8 cellular contexts compared by ENCODE assay signal in the genomic region with DNA sequence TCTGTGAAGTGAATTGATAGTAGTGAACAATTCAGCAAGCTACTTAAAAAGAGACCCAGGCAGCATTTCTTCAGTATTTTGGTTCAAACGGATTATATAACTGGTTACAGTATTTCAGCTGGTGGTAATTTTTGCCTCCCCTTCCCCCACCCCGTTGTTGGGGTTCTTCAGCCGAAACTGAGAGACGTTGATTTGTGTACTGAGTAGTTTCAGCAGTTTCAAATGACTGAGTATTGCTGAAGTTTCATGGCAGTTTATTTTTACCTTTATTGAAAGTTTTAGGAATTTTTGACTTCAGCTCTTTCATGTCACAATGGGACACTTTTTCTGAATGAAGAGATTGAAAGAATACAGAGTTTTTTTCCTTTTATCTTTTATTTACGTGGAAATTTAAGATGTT. TPM values are rescaled to one million over a fixed set of nuclear protein-coding genes. Genes with fewer than 3 reads are reported as not detected.
DNase-seq lines count a peak whose midpoint lies in the region; ATAC-seq, FAIRE-seq and TF ChIP-seq lines count a peak whose summit lies in the region.

No MANE protein-coding gene starts in this region.

- H3K9ac ChIP-seq in neural cell (ENCODE audit: low read length): peak overlapping the region; percentile 99

- peak overlapping the region; percentile 87 for H3K4me3 ChIP-seq in neural cell (ENCODE audit: low read length)
- peak overlapping the region; percentile 60 to 82 for H3K4me3 ChIP-seq in aorta (ENCODE audit: low read length in 2 of 2)

- no peaks in the 10 kb centered on the region for H3K9me3 Mint-ChIP-seq in T-helper 2 cell treated with Interferon-gamma antibody and Interleukin-4, amounts not matched to agents 5 μg/mL and 100 μg/mL, for 36 hours
- no peaks in the 10 kb centered on the region for H3K9me3 Mint-ChIP-seq in effector memory CD8-positive, alpha-beta T cell

- FAIRE-seq in frontal cortex (lab: Jason Lieb, UNC): no peak

- H3K79me2 ChIP-seq in neural cell (replicated peaks; ENCODE audit: insufficient read depth, low read length): peaks cover 63% of the 10 kb centered on the region

- peak overlapping the region; percentile 71 for H3K4me2 ChIP-seq in neural cell (ENCODE audit: low read length)

- DNase-seq in activated T-cell treated with anti-CD3 and anti-CD28 coated beads for 24 hours (ENCODE audit: low read depth) (peak; percentile 41), aorta (no peak), frontal cortex (ENCODE audit: low spot score in 2 of 2) (no peak)
- DNase-seq in activated T-cell treated with anti-CD3 and anti-CD28 coated beads, Interleukin-2, amount 50 U/mL, for 1 hour: no peak
- peak; percentile 56 for DNase-seq in T-helper 2 cell treated with Interferon-gamma antibody and Interleukin-4, amounts not matched to agents 5 μg/mL and 100 μg/mL, for 36 hours (ENCODE audit: low spot score)
- DNase-seq in effector memory CD8-positive, alpha-beta T cell: peak in 2 of 3 experiments; percentile 23 to 29

- H3K27me3 ChIP-seq in neural cell (ENCODE audit: insufficient read depth, low read depth, low read length): no peaks in the 10 kb centered on the region
- H3K27me3 ChIP-seq in aorta (ENCODE audit: control insufficient read depth in 1 of 2, insufficient read depth in 2 of 2, low read length in 1 of 2): no peaks in the 10 kb centered on the region

- peaks cover 45% of the 10 kb centered on the region for H3K4me1 Mint-ChIP-seq in T-helper 2 cell treated with Interferon-gamma antibody and Interleukin-4, amounts not matched to agents 5 μg/mL and 100 μg/mL, for 36 hours (ENCODE audit: low read depth)
- H3K4me1 Mint-ChIP-seq in effector memory CD8-positive, alpha-beta T cell (ENCODE audit: low read depth in 2 of 2): peaks cover 46 to 56% of the 10 kb centered on the region in 2 donors

- peak overlapping the region; percentile 98 for H3K27ac Mint-ChIP-seq in T-helper 2 cell treated with Interferon-gamma antibody and Interleukin-4, amounts not matched to agents 5 μg/mL and 100 μg/mL, for 36 hours
- peak overlapping the region; percentile 100 for H3K27ac Mint-ChIP-seq in effector memory CD8-positive, alpha-beta T cell

- intact Hi-C loops in aorta (cut with DNase I): loop anchor here in 1 of 2 donors (5.0 kb wide), 1 partner anchor 42 kb away; no protein-coding TSS in a partner anchor

- TF ChIP-seq RAD21 in neural cell (conservative IDR thresholded peaks at IDR 0.05): no peak

- H3K36me3 ChIP-seq in neural cell (ENCODE audit: insufficient read depth, low read length) (no peaks in the 10 kb centered on the region), aorta (ENCODE audit: control insufficient read depth in 1 of 2, insufficient read depth in 2 of 2, low read length in 1 of 2) (no peaks in the 10 kb centered on the region)

- TF ChIP-seq EP300 in neural cell (conservative IDR thresholded peaks at IDR 0.05; ENCODE audit: poor library complexity, severe bottlenecking): no peak

- ATAC-seq in effector memory CD8-positive, alpha-beta T cell (replicated peaks): no peak
- no peak for ATAC-seq in aorta (ENCODE audit: low FRiP score)
- ATAC-seq in GM18511 (IDR thresholded peaks at IDR 0.05; ENCODE audit: unreplicated experiment): no peak

- TF ChIP-seq CTCF in neural cell (IDR thresholded peaks at IDR 0.05; ENCODE audit: poor library complexity, severe bottlenecking): no peak

- H3K4me1 ChIP-seq in aorta (ENCODE audit: control insufficient read depth in 1 of 2, insufficient read depth in 2 of 2, low read length in 2 of 2): no peaks in the 10 kb centered on the region

- no peaks in the 10 kb centered on the region for H3K9me2 ChIP-seq in neural cell (ENCODE audit: insufficient read depth, low read length)

- H2AFZ ChIP-seq in neural cell (ENCODE audit: low read depth, low read length): no peak overlapping the region

- H3K9me3 ChIP-seq in neural cell (ENCODE audit: low read length) (no peaks in the 10 kb centered on the region), aorta (ENCODE audit: control insufficient read depth, low read length) (no peaks in the 10 kb centered on the region)

- H3K27ac ChIP-seq in neural cell (ENCODE audit: low read length) (peak overlapping the region; percentile 99), aorta (ENCODE audit: low read depth in 1 of 2, low read length in 2 of 2) (no peak overlapping the region)

- peak overlapping the region; percentile 92 for H3K4me3 Mint-ChIP-seq in T-helper 2 cell treated with Interferon-gamma antibody and Interleukin-4, amounts not matched to agents 5 μg/mL and 100 μg/mL, for 36 hours
- H3K4me3 Mint-ChIP-seq in effector memory CD8-positive, alpha-beta T cell: peak overlapping the region; percentile 99 to 100

- peaks cover 6% of the 10 kb centered on the region for H3F3A ChIP-seq in neural cell (ENCODE audit: insufficient read depth, low read length, poor library complexity, severe bottlenecking)

- peaks cover 26% of the 10 kb centered on the region for H4K20me1 ChIP-seq in neural cell (ENCODE audit: insufficient read depth)

- no peaks in the 10 kb centered on the region for H3K27me3 Mint-ChIP-seq in T-helper 2 cell treated with Interferon-gamma antibody and Interleukin-4, amounts not matched to agents 5 μg/mL and 100 μg/mL, for 36 hours (ENCODE audit: low read depth)
- H3K27me3 Mint-ChIP-seq in effector memory CD8-positive, alpha-beta T cell: no peaks in the 10 kb centered on the region

- WGBS in aorta, 2 donors: 0 to 3% methylated on average over 5 of the region's 5 CpGs

- H3K36me3 Mint-ChIP-seq in T-helper 2 cell treated with Interferon-gamma antibody and Interleukin-4, amounts not matched to agents 5 μg/mL and 100 μg/mL, for 36 hours (ENCODE audit: low read depth): peaks cover 52% of the 10 kb centered on the region
- H3K36me3 Mint-ChIP-seq in effector memory CD8-positive, alpha-beta T cell (ENCODE audit: insufficient read depth): peaks cover 75% of the 10 kb centered on the region

TF ChIP-seq in neural cell, 6 proteins besides CTCF, POLR2A, EP300 and RAD21:
- TF ChIP-seq POLR2AphosphoS5 (IDR thresholded peaks at IDR 0.05) (no peak), TAF1 (IDR thresholded peaks at IDR 0.05; ENCODE audit: low read depth) (no peak), MXI1 (conservative IDR thresholded peaks at IDR 0.05; ENCODE audit: poor library complexity, severe bottlenecking) (no peak), SMC3 (conservative IDR thresholded peaks at IDR 0.05; ENCODE audit: poor library complexity) (no peak), EZH2 (IDR thresholded peaks at IDR 0.05; ENCODE audit: borderline replicate concordance, insufficient read depth, low read length, poor library complexity, severe bottlenecking) (no peak)
- TF ChIP-seq, protein P1, sequence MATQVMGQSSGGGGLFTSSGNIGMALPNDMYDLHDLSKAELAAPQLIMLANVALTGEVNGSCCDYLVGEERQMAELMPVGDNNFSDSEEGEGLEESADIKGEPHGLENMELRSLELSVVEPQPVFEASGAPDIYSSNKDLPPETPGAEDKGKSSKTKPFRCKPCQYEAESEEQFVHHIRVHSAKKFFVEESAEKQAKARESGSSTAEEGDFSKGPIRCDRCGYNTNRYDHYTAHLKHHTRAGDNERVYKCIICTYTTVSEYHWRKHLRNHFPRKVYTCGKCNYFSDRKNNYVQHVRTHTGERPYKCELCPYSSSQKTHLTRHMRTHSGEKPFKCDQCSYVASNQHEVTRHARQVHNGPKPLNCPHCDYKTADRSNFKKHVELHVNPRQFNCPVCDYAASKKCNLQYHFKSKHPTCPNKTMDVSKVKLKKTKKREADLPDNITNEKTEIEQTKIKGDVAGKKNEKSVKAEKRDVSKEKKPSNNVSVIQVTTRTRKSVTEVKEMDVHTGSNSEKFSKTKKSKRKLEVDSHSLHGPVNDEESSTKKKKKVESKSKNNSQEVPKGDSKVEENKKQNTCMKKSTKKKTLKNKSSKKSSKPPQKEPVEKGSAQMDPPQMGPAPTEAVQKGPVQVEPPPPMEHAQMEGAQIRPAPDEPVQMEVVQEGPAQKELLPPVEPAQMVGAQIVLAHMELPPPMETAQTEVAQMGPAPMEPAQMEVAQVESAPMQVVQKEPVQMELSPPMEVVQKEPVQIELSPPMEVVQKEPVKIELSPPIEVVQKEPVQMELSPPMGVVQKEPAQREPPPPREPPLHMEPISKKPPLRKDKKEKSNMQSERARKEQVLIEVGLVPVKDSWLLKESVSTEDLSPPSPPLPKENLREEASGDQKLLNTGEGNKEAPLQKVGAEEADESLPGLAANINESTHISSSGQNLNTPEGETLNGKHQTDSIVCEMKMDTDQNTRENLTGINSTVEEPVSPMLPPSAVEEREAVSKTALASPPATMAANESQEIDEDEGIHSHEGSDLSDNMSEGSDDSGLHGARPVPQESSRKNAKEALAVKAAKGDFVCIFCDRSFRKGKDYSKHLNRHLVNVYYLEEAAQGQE (IDR thresholded peaks at IDR 0.05; ENCODE audit: borderline replicate concordance): no peak
TF ChIP-seq in neural cell: peak in this region for 0.

RNA-seq across cellular contexts. Expression of a gene that starts 1.7 kb away (rescaled TPM):
- polyA plus RNA-seq in neural cell (122 and 149 TPM in 2 replicates), aorta (10 to 100 TPM; 35.6 to 42.5 TPM)
- polyA minus RNA-seq in neural cell: 188 and 209 TPM in 2 replicates
- total RNA-seq in aorta (10 to 100 TPM; 63.0 to 79.0 TPM), frontal cortex (154 TPM)

Comparison
In these comparisons a context has a peak if more than half of its experiments do, and no peak if none do; other contexts are left out.
1. DNase-seq: peak in activated T-cell treated with anti-CD3 and anti-CD28 coated beads for 24 hours (single experiment), T-helper 2 cell treated with Interferon-gamma antibody and Interleukin-4, amounts not matched to agents 5 μg/mL and 100 μg/mL, for 36 hours (single experiment) and effector memory CD8-positive, alpha-beta T cell (2 of 3); none in activated T-cell treated with anti-CD3 and anti-CD28 coated beads, Interleukin-2, amount 50 U/mL, for 1 hour (single experiment), aorta (0 of 2) and frontal cortex (0 of 2).